Comparison of ENCODE assay signal across 13 cellular contexts in the genomic region with DNA sequence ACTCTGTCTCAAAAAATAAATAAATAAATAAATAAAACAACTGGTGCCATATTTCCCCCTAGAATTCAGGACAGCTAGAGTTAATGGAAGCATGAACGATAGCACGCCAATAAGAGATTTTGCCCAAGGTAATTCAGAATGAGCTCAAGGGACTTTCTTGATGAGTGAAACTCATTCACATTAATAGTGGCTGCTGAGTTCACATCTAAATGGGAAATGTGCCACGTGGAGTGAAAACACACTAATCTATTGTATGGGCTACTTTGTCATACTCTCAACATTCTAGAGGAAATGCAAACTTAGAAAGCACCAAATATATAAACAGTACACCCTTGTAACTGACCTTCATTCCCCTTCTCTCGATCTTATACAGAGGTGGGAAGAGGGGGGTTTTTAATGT. TPM values are rescaled to one million over a fixed set of nuclear protein-coding genes. Genes with fewer than 3 reads are reported as not detected.
DNase-seq lines count a peak whose midpoint lies in the region; ATAC-seq and TF ChIP-seq lines count a peak whose summit lies in the region.
"Had no signal": no experiment of that assay in that cellular context is flagged by ENCODE, and none has a peak within 500 bp of the region (broad histone marks: within the 10 kb centered on the region; RNA-seq: fewer than 3 reads in every experiment).

No MANE protein-coding gene starts in this region.

- POLR2A ChIA-PET in WTC11 (lab: Charles Lee): interaction anchor here (0.6 kb wide), 1 partner anchor 361 kb away, joined by 3 read pairs; no protein-coding TSS in a partner anchor

- in situ Hi-C loops in SK-MEL-5 (cut with HindIII; ENCODE audit: low pct_unique_long_range_greater_than_20kb, low sequenced_read_pairs): no loop called here

- CTCF ChIA-PET in WTC11 (lab: Charles Lee): no interaction called here

- H3K4me3 Mint-ChIP-seq in WTC11: no peak overlapping the region
- H3K4me3 Mint-ChIP-seq: CD8-positive, alpha-beta memory T cell; HFFc6 had no signal

- peaks cover 39% of the 10 kb centered on the region for H3K4me1 Mint-ChIP-seq in WTC11
- H3K4me1 Mint-ChIP-seq: CD8-positive, alpha-beta memory T cell had no signal

- no peak overlapping the region for H3K27ac Mint-ChIP-seq in WTC11
- H3K27ac Mint-ChIP-seq: CD8-positive, alpha-beta memory T cell; HFFc6 had no signal

- DNase-seq in NCI-H1105 treated with DMSO at 0.1 percent for 48 hours (lab: John Stamatoyannopoulos, UW): peak; percentile 13
- no peak for DNase-seq in NCI-H1105 (lab: John Stamatoyannopoulos, UW)
- DNase-seq in NCI-H69 (lab: John Stamatoyannopoulos, UW): peak; percentile 1
- DNase-seq in SK-MEL-5 (ENCODE audit: low read depth, low spot score): peak; percentile 70
- peak; percentile 22 for DNase-seq in medulla oblongata (ENCODE audit: extremely low spot score)
- no peak for DNase-seq in WTC11 (ENCODE audit: low spot score)
- DNase-seq in activated naive CD4-positive, alpha-beta T cell treated with Interleukin-2 at 50 U/mL for 16 hours: no peak
- DNase-seq: 8988T; AML-193; CD8-positive, alpha-beta memory T cell; DMS53; HFFc6 had no signal

- TF ChIP-seq CTCF in WTC11 (IDR thresholded peaks at IDR 0.05): no peak

- H3K36me3 Mint-ChIP-seq in WTC11: no peaks in the 10 kb centered on the region
- H3K36me3 Mint-ChIP-seq: CD8-positive, alpha-beta memory T cell had no signal

- no peaks in the 10 kb centered on the region for H3K27me3 Mint-ChIP-seq in WTC11 (ENCODE audit: low read depth)

- no peak for ATAC-seq in WTC11
- ATAC-seq in GM19351 (IDR thresholded peaks at IDR 0.05; ENCODE audit: unreplicated experiment): no peak

- H3K9me3 Mint-ChIP-seq in WTC11: no peaks in the 10 kb centered on the region
- H3K9me3 Mint-ChIP-seq: HFFc6 had no signal

TF ChIP-seq in WTC11, 78 proteins besides CTCF, POLR2A, EP300 and RAD21:
- TF ChIP-seq, protein P1, sequence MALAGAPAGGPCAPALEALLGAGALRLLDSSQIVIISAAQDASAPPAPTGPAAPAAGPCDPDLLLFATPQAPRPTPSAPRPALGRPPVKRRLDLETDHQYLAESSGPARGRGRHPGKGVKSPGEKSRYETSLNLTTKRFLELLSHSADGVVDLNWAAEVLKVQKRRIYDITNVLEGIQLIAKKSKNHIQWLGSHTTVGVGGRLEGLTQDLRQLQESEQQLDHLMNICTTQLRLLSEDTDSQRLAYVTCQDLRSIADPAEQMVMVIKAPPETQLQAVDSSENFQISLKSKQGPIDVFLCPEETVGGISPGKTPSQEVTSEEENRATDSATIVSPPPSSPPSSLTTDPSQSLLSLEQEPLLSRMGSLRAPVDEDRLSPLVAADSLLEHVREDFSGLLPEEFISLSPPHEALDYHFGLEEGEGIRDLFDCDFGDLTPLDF (CRISPR knock-in tag; IDR thresholded peaks at IDR 0.05): no peak
- TF ChIP-seq RORB (CRISPR knock-in tag; IDR thresholded peaks at IDR 0.05): no peak
- TF ChIP-seq TCF7 (CRISPR knock-in tag; IDR thresholded peaks at IDR 0.05; ENCODE audit: low read depth): no peak
- TF ChIP-seq, protein P2, sequence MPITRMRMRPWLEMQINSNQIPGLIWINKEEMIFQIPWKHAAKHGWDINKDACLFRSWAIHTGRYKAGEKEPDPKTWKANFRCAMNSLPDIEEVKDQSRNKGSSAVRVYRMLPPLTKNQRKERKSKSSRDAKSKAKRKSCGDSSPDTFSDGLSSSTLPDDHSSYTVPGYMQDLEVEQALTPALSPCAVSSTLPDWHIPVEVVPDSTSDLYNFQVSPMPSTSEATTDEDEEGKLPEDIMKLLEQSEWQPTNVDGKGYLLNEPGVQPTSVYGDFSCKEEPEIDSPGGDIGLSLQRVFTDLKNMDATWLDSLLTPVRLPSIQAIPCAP (CRISPR knock-in tag; IDR thresholded peaks at IDR 0.05): no peak
- TF ChIP-seq ZNF396 (CRISPR knock-in tag; IDR thresholded peaks at IDR 0.05; ENCODE audit: borderline replicate concordance): no peak
- TF ChIP-seq, protein P3, sequence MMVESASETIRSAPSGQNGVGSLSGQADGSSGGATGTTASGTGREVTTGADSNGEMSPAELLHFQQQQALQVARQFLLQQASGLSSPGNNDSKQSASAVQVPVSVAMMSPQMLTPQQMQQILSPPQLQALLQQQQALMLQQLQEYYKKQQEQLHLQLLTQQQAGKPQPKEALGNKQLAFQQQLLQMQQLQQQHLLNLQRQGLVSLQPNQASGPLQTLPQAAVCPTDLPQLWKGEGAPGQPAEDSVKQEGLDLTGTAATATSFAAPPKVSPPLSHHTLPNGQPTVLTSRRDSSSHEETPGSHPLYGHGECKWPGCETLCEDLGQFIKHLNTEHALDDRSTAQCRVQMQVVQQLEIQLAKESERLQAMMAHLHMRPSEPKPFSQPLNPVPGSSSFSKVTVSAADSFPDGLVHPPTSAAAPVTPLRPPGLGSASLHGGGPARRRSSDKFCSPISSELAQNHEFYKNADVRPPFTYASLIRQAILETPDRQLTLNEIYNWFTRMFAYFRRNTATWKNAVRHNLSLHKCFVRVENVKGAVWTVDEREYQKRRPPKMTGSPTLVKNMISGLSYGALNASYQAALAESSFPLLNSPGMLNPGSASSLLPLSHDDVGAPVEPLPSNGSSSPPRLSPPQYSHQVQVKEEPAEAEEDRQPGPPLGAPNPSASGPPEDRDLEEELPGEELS (CRISPR knock-in tag; IDR thresholded peaks at IDR 0.05): no peak
- TF ChIP-seq, protein P4, sequence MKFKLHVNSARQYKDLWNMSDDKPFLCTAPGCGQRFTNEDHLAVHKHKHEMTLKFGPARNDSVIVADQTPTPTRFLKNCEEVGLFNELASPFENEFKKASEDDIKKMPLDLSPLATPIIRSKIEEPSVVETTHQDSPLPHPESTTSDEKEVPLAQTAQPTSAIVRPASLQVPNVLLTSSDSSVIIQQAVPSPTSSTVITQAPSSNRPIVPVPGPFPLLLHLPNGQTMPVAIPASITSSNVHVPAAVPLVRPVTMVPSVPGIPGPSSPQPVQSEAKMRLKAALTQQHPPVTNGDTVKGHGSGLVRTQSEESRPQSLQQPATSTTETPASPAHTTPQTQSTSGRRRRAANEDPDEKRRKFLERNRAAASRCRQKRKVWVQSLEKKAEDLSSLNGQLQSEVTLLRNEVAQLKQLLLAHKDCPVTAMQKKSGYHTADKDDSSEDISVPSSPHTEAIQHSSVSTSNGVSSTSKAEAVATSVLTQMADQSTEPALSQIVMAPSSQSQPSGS (CRISPR knock-in tag; IDR thresholded peaks at IDR 0.05; ENCODE audit: borderline replicate concordance, low read depth): no peak
- no peak for TF ChIP-seq NR3C1 (CRISPR knock-in tag; conservative IDR thresholded peaks at IDR 0.05; ENCODE audit: low read depth)
- TF ChIP-seq ETV6 (CRISPR knock-in tag; IDR thresholded peaks at IDR 0.05): no peak
- TF ChIP-seq, protein P5, sequence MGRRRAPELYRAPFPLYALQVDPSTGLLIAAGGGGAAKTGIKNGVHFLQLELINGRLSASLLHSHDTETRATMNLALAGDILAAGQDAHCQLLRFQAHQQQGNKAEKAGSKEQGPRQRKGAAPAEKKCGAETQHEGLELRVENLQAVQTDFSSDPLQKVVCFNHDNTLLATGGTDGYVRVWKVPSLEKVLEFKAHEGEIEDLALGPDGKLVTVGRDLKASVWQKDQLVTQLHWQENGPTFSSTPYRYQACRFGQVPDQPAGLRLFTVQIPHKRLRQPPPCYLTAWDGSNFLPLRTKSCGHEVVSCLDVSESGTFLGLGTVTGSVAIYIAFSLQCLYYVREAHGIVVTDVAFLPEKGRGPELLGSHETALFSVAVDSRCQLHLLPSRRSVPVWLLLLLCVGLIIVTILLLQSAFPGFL (CRISPR knock-in tag; IDR thresholded peaks at IDR 0.05; ENCODE audit: borderline replicate concordance): no peak
- no peak for TF ChIP-seq TP53 (CRISPR knock-in tag; IDR thresholded peaks at IDR 0.05)
- TF ChIP-seq GABPB1 (CRISPR knock-in tag; IDR thresholded peaks at IDR 0.05): no peak
- no peak for TF ChIP-seq ZNF232 (CRISPR knock-in tag; IDR thresholded peaks at IDR 0.05)
- no peak for TF ChIP-seq CREB1 (CRISPR knock-in tag; IDR thresholded peaks at IDR 0.05)
- no peak for TF ChIP-seq SMAD3 (CRISPR knock-in tag; IDR thresholded peaks at IDR 0.05; ENCODE audit: borderline replicate concordance)
- TF ChIP-seq ESRRA (CRISPR knock-in tag; IDR thresholded peaks at IDR 0.05; ENCODE audit: borderline replicate concordance): no peak
- TF ChIP-seq, protein P6, sequence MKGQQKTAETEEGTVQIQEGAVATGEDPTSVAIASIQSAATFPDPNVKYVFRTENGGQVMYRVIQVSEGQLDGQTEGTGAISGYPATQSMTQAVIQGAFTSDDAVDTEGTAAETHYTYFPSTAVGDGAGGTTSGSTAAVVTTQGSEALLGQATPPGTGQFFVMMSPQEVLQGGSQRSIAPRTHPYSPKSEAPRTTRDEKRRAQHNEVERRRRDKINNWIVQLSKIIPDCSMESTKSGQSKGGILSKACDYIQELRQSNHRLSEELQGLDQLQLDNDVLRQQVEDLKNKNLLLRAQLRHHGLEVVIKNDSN (CRISPR knock-in tag; IDR thresholded peaks at IDR 0.05): no peak
- TF ChIP-seq JAZF1 (CRISPR knock-in tag; IDR thresholded peaks at IDR 0.05): no peak
- TF ChIP-seq NFE2L1 (CRISPR knock-in tag; IDR thresholded peaks at IDR 0.05): no peak
- TF ChIP-seq, protein P7, sequence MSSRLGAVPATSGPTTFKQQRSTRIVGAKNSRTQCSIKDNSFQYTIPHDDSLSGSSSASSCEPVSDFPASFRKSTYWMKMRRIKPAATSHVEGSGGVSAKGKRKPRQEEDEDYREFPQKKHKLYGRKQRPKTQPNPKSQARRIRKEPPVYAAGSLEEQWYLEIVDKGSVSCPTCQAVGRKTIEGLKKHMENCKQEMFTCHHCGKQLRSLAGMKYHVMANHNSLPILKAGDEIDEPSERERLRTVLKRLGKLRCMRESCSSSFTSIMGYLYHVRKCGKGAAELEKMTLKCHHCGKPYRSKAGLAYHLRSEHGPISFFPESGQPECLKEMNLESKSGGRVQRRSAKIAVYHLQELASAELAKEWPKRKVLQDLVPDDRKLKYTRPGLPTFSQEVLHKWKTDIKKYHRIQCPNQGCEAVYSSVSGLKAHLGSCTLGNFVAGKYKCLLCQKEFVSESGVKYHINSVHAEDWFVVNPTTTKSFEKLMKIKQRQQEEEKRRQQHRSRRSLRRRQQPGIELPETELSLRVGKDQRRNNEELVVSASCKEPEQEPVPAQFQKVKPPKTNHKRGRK (CRISPR knock-in tag; IDR thresholded peaks at IDR 0.05; ENCODE audit: borderline replicate concordance): no peak

RNA-seq across cellular contexts. Expression of a gene that starts 47.3 kb away (rescaled TPM):
- total RNA-seq in SK-MEL-5 (2014; rRNA removed; shearing (Covaris generic)): 56.1 and 77.4 TPM in 2 replicates
- 55.1 and 63.4 TPM in 2 replicates for polyA plus RNA-seq in SK-MEL-5 (2015; cell fraction: cytosol; rRNA removed)
- 74.7 and 103 TPM in 2 replicates for polyA plus RNA-seq in SK-MEL-5 (2015; cell fraction: nucleus; rRNA removed)
- 124 to 135 TPM (median 131 TPM) in 3 replicates for total RNA-seq in WTC11 (2021)

Comparison
In these comparisons a context has a peak if more than half of its experiments do, and no peak if none do; other contexts are left out.
1. DNase-seq: peak in NCI-H1105 treated with DMSO at 0.1 percent for 48 hours (single experiment), NCI-H69 (single experiment), SK-MEL-5 (single experiment) and medulla oblongata (single experiment); none in NCI-H1105 (single experiment), WTC11 (single experiment) and activated naive CD4-positive, alpha-beta T cell treated with Interleukin-2 at 50 U/mL for 16 hours (single experiment).